Comparison of ENCODE assay signal across 8 cellular contexts in genomic region chr16:88456356-88457292, GRCh38. TPM values are rescaled to one million over a fixed set of nuclear protein-coding genes. Genes with fewer than 3 reads are reported as not detected.
DNase-seq lines count a peak whose midpoint lies in the region; ATAC-seq lines count a peak whose summit lies in the region.

No MANE protein-coding gene starts in this region.

- DNase-seq in Ammon's horn (ENCODE audit: low spot score) (peak; percentile 36), NCI-H345 (lab: John Stamatoyannopoulos, UW) (peak; percentile 49), activated gamma-delta T cell treated with Interleukin-2 at 50 U/mL for 16 hours (peak; percentile 60), mesendoderm (no peak), cerebellar nuclear complex (lab: John Stamatoyannopoulos, UW) (no peak), D341Med (ENCODE audit: low spot score) (no peak)
- peak; percentile 51 to 55 for DNase-seq in stimulated activated CD8-positive, alpha-beta memory T cell treated with anti-CD3 and anti-CD28 coated beads, Interleukin-7, amount 100 ng/mL, for 48 hours (ENCODE audit: extremely low read depth in 1 of 2, low read depth in 1 of 2)

- H3K79me1 ChIP-seq in mesendoderm (ENCODE audit: low read length) = peaks cover 19% of the 10 kb centered on the region

- peaks cover 30% of the 10 kb centered on the region for H3K79me2 ChIP-seq in mesendoderm (ENCODE audit: control insufficient read depth, insufficient read depth, low read length)

- H2AK5ac ChIP-seq in mesendoderm (ENCODE audit: low read length) = no peak overlapping the region

- H2BK5ac ChIP-seq in mesendoderm (ENCODE audit: low read length) = no peak overlapping the region

- ATAC-seq in GM19452 (IDR thresholded peaks at IDR 0.05; ENCODE audit: unreplicated experiment) = no peak

- no peak overlapping the region for H4K5ac ChIP-seq in mesendoderm (ENCODE audit: low read length)

- H3K4me3 ChIP-seq in mesendoderm (ENCODE audit: low read length) = no peak overlapping the region

- peak overlapping the region; percentile 45 for H3K9ac ChIP-seq in mesendoderm (ENCODE audit: low read length)

- H2BK15ac ChIP-seq in mesendoderm (replicated peaks; ENCODE audit: low read depth) = no peak overlapping the region

- H3K36me3 ChIP-seq in mesendoderm (ENCODE audit: control insufficient read depth, insufficient read depth, low read length) = no peaks in the 10 kb centered on the region

- H3K27me3 ChIP-seq in mesendoderm (ENCODE audit: insufficient read depth, low read length, poor library complexity) = no peaks in the 10 kb centered on the region

- H3K56ac ChIP-seq in mesendoderm (ENCODE audit: low read length) = peak overlapping the region; percentile 18

- no peak overlapping the region for H4K8ac ChIP-seq in mesendoderm (ENCODE audit: low read depth, low read length)

- H3K4ac ChIP-seq in mesendoderm (ENCODE audit: low read depth, low read length) = no peak overlapping the region

- peak overlapping the region; percentile 33 for H3K4me2 ChIP-seq in mesendoderm (ENCODE audit: low read length)

- no peak overlapping the region for H3K18ac ChIP-seq in mesendoderm (ENCODE audit: low read length)

- no peak overlapping the region for H3K23ac ChIP-seq in mesendoderm (ENCODE audit: low read length)

- no peak overlapping the region for H3K27ac ChIP-seq in mesendoderm (ENCODE audit: low read depth, low read length)

- WGBS in mesendoderm (ENCODE audit: extremely low coverage, insufficient coverage, low lambda C conversion rate) = no CpG with 5 or more reads among the region's 14 CpGs

- H3K4me1 ChIP-seq in mesendoderm (ENCODE audit: control insufficient read depth, low read depth, low read length) = peaks cover 12% of the 10 kb centered on the region

- H2BK120ac ChIP-seq in mesendoderm (ENCODE audit: low read depth, low read length) = no peak overlapping the region

RNA-seq across cellular contexts. Expression of gene ZFPM1, which starts 3.5 kb away (rescaled TPM):
- 2.5 TPM for polyA plus RNA-seq in mesendoderm (2013, experiment 1 of 2)
- 2.5 TPM for polyA plus RNA-seq in mesendoderm (2013, experiment 2 of 2)

Comparison
In these comparisons a context has a peak if more than half of its experiments do, and no peak if none do; other contexts are left out.
1. DNase-seq: peak in Ammon's horn (single experiment), NCI-H345 (single experiment), activated gamma-delta T cell treated with Interleukin-2 at 50 U/mL for 16 hours (single experiment) and stimulated activated CD8-positive, alpha-beta memory T cell treated with anti-CD3 and anti-CD28 coated beads, Interleukin-7, amount 100 ng/mL, for 48 hours (2 of 2); none in mesendoderm (single experiment), cerebellar nuclear complex (0 of 2) and D341Med (single experiment).